8 cellular contexts compared by ENCODE assay signal in genomic region chr10:86522385-86522855, GRCh38. TPM values are rescaled to one million over a fixed set of nuclear protein-coding genes. Genes with fewer than 3 reads are reported as not detected.
DNase-seq lines count a peak whose midpoint lies in the region; ATAC-seq and TF ChIP-seq lines count a peak whose summit lies in the region.

No MANE protein-coding gene starts in this region.

- H3K4me3 Mint-ChIP-seq in endothelial cell (ENCODE audit: unreplicated experiment) (peak overlapping the region; percentile 89), osteocyte (ENCODE audit: unreplicated experiment) (peak overlapping the region; percentile 96)

- H3K27me3 Mint-ChIP-seq in endothelial cell (ENCODE audit: unreplicated experiment) (peaks cover 3% of the 10 kb centered on the region), osteocyte (ENCODE audit: unreplicated experiment) (no peaks in the 10 kb centered on the region)

- H3K9me3 Mint-ChIP-seq in endothelial cell (ENCODE audit: unreplicated experiment) (no peaks in the 10 kb centered on the region), osteocyte (ENCODE audit: unreplicated experiment) (no peaks in the 10 kb centered on the region)

- peaks cover 13% of the 10 kb centered on the region for H3K36me3 ChIP-seq in Panc1 (ENCODE audit: control insufficient read depth, insufficient read depth, low read length)

- peaks cover 23% of the 10 kb centered on the region for H3K4me1 Mint-ChIP-seq in endothelial cell (ENCODE audit: unreplicated experiment)
- peaks cover 48% of the 10 kb centered on the region for H3K4me1 Mint-ChIP-seq in osteocyte (ENCODE audit: unreplicated experiment)

- H3K9me3 ChIP-seq in Panc1 (ENCODE audit: control insufficient read depth, insufficient read depth, low read depth, low read length) = no peaks in the 10 kb centered on the region

- peak; percentile 23 for DNase-seq in NCI-H1092 treated with DMSO at 0.1 percent for 48 hours (lab: John Stamatoyannopoulos, UW)
- DNase-seq in NCI-H1092 (lab: John Stamatoyannopoulos, UW) = no peak
- DNase-seq in Panc1 (ENCODE audit: low read depth, low spot score) = no peak
- no peak for DNase-seq in endothelial cell (ENCODE audit: low spot score)
- DNase-seq in osteocyte (ENCODE audit: extremely low spot score, unreplicated experiment) = no peak
- DNase-seq in NCI-H2196 (lab: John Stamatoyannopoulos, UW; ENCODE audit: unreplicated experiment) = no peak
- DNase-seq in stimulated activated CD4-positive, alpha-beta T cell treated with anti-CD3 and anti-CD28 coated beads, Interleukin-15, amount 100 ng/mL, for 24 hours = no peak

- no peaks in the 10 kb centered on the region for H3K27me3 ChIP-seq in Panc1 (ENCODE audit: control insufficient read depth, insufficient read depth, low read length)

- ATAC-seq in Panc1 (no peak), GM18907 (IDR thresholded peaks at IDR 0.05; ENCODE audit: unreplicated experiment) (no peak)

- H3K27ac ChIP-seq in Panc1 (ENCODE audit: low read length) = peak overlapping the region; percentile 93

- H3K36me3 Mint-ChIP-seq in endothelial cell (ENCODE audit: low read depth, unreplicated experiment) = peaks cover 15% of the 10 kb centered on the region
- H3K36me3 Mint-ChIP-seq in osteocyte (ENCODE audit: unreplicated experiment) = peaks cover 7% of the 10 kb centered on the region

- peak overlapping the region; percentile 72 to 76 for H3K4me3 ChIP-seq in Panc1 (ENCODE audit: low read depth in 2 of 2, low read length in 2 of 2)

- TF ChIP-seq CTCF in Panc1 (IDR thresholded peaks at IDR 0.05) (no peak), endothelial cell (IDR thresholded peaks at IDR 0.05; ENCODE audit: unreplicated experiment) (no peak), osteocyte (IDR thresholded peaks at IDR 0.05) (no peak)

- no peak overlapping the region for H3K27ac Mint-ChIP-seq in endothelial cell (ENCODE audit: unreplicated experiment)
- peak overlapping the region; percentile 74 for H3K27ac Mint-ChIP-seq in osteocyte (ENCODE audit: unreplicated experiment)

- in situ Hi-C loops in Panc1 (cut with HindIII; ENCODE audit: low pct_unique_long_range_greater_than_20kb, low sequenced_read_pairs) = no loop called here

- intact Hi-C loops in Panc1 (cut with micrococcal nuclease; ENCODE audit: unreplicated experiment) = loop anchor here (5.0 kb wide), 1 partner anchor 65 kb away; no protein-coding TSS in a partner anchor

- CTCF ChIA-PET in Panc1 (lab: Charles Lee) = no interaction called here

- POLR2A ChIA-PET in Panc1 (lab: Charles Lee) = interaction anchor here (0.6 to 0.7 kb wide), 3 partner anchors 13 to 125 kb away, joined by 3 to 10 read pairs (median 6); no protein-coding TSS in a partner anchor

- H3K4me1 ChIP-seq in Panc1 (ENCODE audit: control insufficient read depth, insufficient read depth, low read length) = peaks cover 39% of the 10 kb centered on the region

- TSS peak; percentile 92 for BruUV-seq in Panc1 (replicated peaks; lab: Mats Ljungman, UMichigan)

RNA-seq across cellular contexts. Expression of gene WAPL, which starts 0.8 kb away (rescaled TPM):
- 56.2 TPM for total RNA-seq in Panc1 (2021; ENCODE audit: unreplicated experiment)
- 31.9 TPM for polyA plus RNA-seq in Panc1 (2012; ENCODE audit: insufficient read length)
- total RNA-seq in endothelial cell (ENCODE audit: unreplicated experiment) = 41.8 TPM
- total RNA-seq in osteocyte = 29.3 and 32.6 TPM in 2 replicates
